21 cellular contexts compared by ENCODE assay signal in the genomic region with DNA sequence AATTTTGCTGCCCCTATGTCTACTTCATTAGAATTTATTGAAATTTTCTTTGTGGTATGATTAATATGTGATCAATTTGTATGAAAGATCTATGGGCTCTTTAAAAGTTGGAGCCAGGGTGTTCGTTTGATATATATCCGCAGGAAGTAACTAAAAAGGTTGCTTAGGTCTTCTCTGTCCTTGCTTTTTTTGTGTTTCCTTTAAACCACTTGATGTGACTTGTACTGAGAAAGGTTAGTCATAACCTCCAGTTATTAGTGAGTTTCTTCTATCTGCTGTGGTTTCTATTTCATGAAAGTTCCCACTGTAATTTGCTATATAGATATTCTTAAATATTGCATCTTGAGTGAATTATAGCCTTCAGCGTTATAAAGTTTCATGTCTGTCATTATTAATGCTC.
DNase-seq lines count a peak whose midpoint lies in the region; ATAC-seq and TF ChIP-seq lines count a peak whose summit lies in the region.
"Had no signal": no experiment of that assay in that cellular context is flagged by ENCODE, and none has a peak within 500 bp of the region (broad histone marks: within the 10 kb centered on the region; RNA-seq: fewer than 3 reads in every experiment).

No MANE protein-coding gene starts in this region.

- no peak overlapping the region for H3K4me3 ChIP-seq in transverse colon
- H3K4me3 ChIP-seq: breast epithelium, hepatocyte, pancreas, right lobe of liver had no signal

- no peak overlapping the region for H3K27ac ChIP-seq in transverse colon
- H3K27ac ChIP-seq: breast epithelium, hepatocyte, KMS-11, pancreas, right lobe of liver had no signal

- intact Hi-C loops in transverse colon (cut with DNase I; ENCODE audit: low total_unique reads) = no loop called here
- intact Hi-C loops in left ventricle myocardium superior (cut with micrococcal nuclease) = no loop called here

- no peaks in the 10 kb centered on the region for H3K9me3 ChIP-seq in transverse colon
- H3K9me3 ChIP-seq: breast epithelium, pancreas, right lobe of liver had no signal

- peaks cover 40% of the 10 kb centered on the region for H3K4me1 Mint-ChIP-seq in activated naive CD4-positive, alpha-beta T cell treated with anti-CD3 and anti-CD28 coated beads, Interleukin-2, amount 10 ng/mL, durations not matched to agents 7 days and 5 days
- peaks cover 9% of the 10 kb centered on the region for H3K4me1 Mint-ChIP-seq in T-helper 1 cell treated with Interleukin-12 subunit alpha and Interleukin-12 subunit beta and Interleukin-4 antibody, amounts not matched to agents 30 μg/mL and 1 μg/mL, for 36 hours (ENCODE audit: low read depth)
- peaks cover 39% of the 10 kb centered on the region for H3K4me1 Mint-ChIP-seq in stimulated activated naive CD8-positive, alpha-beta T cell treated with anti-CD3 and anti-CD28 coated beads, Interleukin-15, amount 100 ng/mL, for 72 hours

- ATAC-seq in GM21723 (IDR thresholded peaks at IDR 0.05; ENCODE audit: unreplicated experiment) (peak; percentile 60), left ventricle myocardium superior (no peak)
- ATAC-seq in stimulated activated naive CD8-positive, alpha-beta T cell treated with anti-CD3 and anti-CD28 coated beads, Interleukin-15, amount 100 ng/mL, for 72 hours = peak; percentile 96
- ATAC-seq: pancreas, right lobe of liver, WTC11 had no signal

- H3K9me3 Mint-ChIP-seq in activated naive CD4-positive, alpha-beta T cell treated with anti-CD3 and anti-CD28 coated beads, Interleukin-2, amount 10 ng/mL, durations not matched to agents 7 days and 5 days = peaks cover 8% of the 10 kb centered on the region
- H3K9me3 Mint-ChIP-seq in T-helper 1 cell treated with Interleukin-12 subunit alpha and Interleukin-12 subunit beta and Interleukin-4 antibody, amounts not matched to agents 30 μg/mL and 1 μg/mL, for 36 hours = peaks cover 4% of the 10 kb centered on the region
- H3K9me3 Mint-ChIP-seq in stimulated activated naive CD8-positive, alpha-beta T cell treated with anti-CD3 and anti-CD28 coated beads, Interleukin-15, amount 100 ng/mL, for 72 hours = peaks cover 6 to 8% of the 10 kb centered on the region in 2 donors

- no peak for TF ChIP-seq EP300 in transverse colon (IDR thresholded peaks at IDR 0.05; ENCODE audit: low read depth)

- TF ChIP-seq POLR2A in transverse colon (IDR thresholded peaks at IDR 0.05) = no peak

- peak overlapping the region; percentile 86 for H3K27ac Mint-ChIP-seq in activated naive CD4-positive, alpha-beta T cell treated with anti-CD3 and anti-CD28 coated beads, Interleukin-2, amount 10 ng/mL, durations not matched to agents 7 days and 5 days
- no peak overlapping the region for H3K27ac Mint-ChIP-seq in T-helper 1 cell treated with Interleukin-12 subunit alpha and Interleukin-12 subunit beta and Interleukin-4 antibody, amounts not matched to agents 30 μg/mL and 1 μg/mL, for 36 hours
- H3K27ac Mint-ChIP-seq in stimulated activated naive CD8-positive, alpha-beta T cell treated with anti-CD3 and anti-CD28 coated beads, Interleukin-15, amount 100 ng/mL, for 72 hours = peak overlapping the region in 1 of 2 donors; percentile 72
- H3K27ac Mint-ChIP-seq: WTC11 had no signal

- in situ Hi-C loops in transverse colon (cut with MboI; ENCODE audit: low pct_ligation_motif_present in 1 of 4, low pct_unique_long_range_greater_than_20kb in 1 of 4, low sequenced_read_pairs in 3 of 4) = no loop called here

- no peaks in the 10 kb centered on the region for H3K27me3 ChIP-seq in transverse colon
- H3K27me3 ChIP-seq: breast epithelium, hepatocyte, pancreas, right lobe of liver had no signal

- no peaks in the 10 kb centered on the region for H3K27me3 Mint-ChIP-seq in activated naive CD4-positive, alpha-beta T cell treated with anti-CD3 and anti-CD28 coated beads, Interleukin-2, amount 10 ng/mL, durations not matched to agents 7 days and 5 days
- H3K27me3 Mint-ChIP-seq in T-helper 1 cell treated with Interleukin-12 subunit alpha and Interleukin-12 subunit beta and Interleukin-4 antibody, amounts not matched to agents 30 μg/mL and 1 μg/mL, for 36 hours (ENCODE audit: low read depth) = no peaks in the 10 kb centered on the region
- no peaks in the 10 kb centered on the region for H3K27me3 Mint-ChIP-seq in stimulated activated naive CD8-positive, alpha-beta T cell treated with anti-CD3 and anti-CD28 coated beads, Interleukin-15, amount 100 ng/mL, for 72 hours
- H3K27me3 Mint-ChIP-seq: naive B cell had no signal

- TF ChIP-seq CTCF in transverse colon (IDR thresholded peaks at IDR 0.05) = no peak

- WGBS in transverse colon (ENCODE audit: low coverage in 1 of 2), 2 donors = 55 to 80% methylated on average over 3 of the region's 3 CpGs

- DNase-seq in activated naive CD4-positive, alpha-beta T cell treated with anti-CD3 and anti-CD28 coated beads, Interleukin-2, amount 10 ng/mL, durations not matched to agents 7 days and 5 days = no peak
- DNase-seq in activated naive CD4-positive, alpha-beta T cell treated with anti-CD3 and anti-CD28 coated beads, Interleukin-2, amount 50 U/mL, for 16 hours = no peak
- no peak for DNase-seq in stimulated activated naive CD8-positive, alpha-beta T cell treated with anti-CD3 and anti-CD28 coated beads, Interleukin-15, amount 100 ng/mL, for 72 hours
- DNase-seq in transverse colon (no peak), left ventricle myocardium superior (no peak), CD1c-positive myeloid dendritic cell (ENCODE audit: extremely low spot score) (no peak)
- DNase-seq: EL, islet precursor cell, mammary epithelial cell, naive B cell, NCI-H1092, NCI-H2081 treated with DMSO at 0.1 percent for 48 hours, NCI-H524, pancreas, right lobe of liver had no signal

- no peaks in the 10 kb centered on the region for H3K36me3 ChIP-seq in transverse colon
- H3K36me3 ChIP-seq: breast epithelium, pancreas, right lobe of liver had no signal

- peaks cover 11% of the 10 kb centered on the region for H3K36me3 Mint-ChIP-seq in activated naive CD4-positive, alpha-beta T cell treated with anti-CD3 and anti-CD28 coated beads, Interleukin-2, amount 10 ng/mL, durations not matched to agents 7 days and 5 days
- H3K36me3 Mint-ChIP-seq in T-helper 1 cell treated with Interleukin-12 subunit alpha and Interleukin-12 subunit beta and Interleukin-4 antibody, amounts not matched to agents 30 μg/mL and 1 μg/mL, for 36 hours (ENCODE audit: low read depth) = no peaks in the 10 kb centered on the region
- H3K36me3 Mint-ChIP-seq: naive B cell, WTC11 had no signal

- peak overlapping the region; percentile 65 for H3K4me3 Mint-ChIP-seq in activated naive CD4-positive, alpha-beta T cell treated with anti-CD3 and anti-CD28 coated beads, Interleukin-2, amount 10 ng/mL, durations not matched to agents 7 days and 5 days
- H3K4me3 Mint-ChIP-seq in T-helper 1 cell treated with Interleukin-12 subunit alpha and Interleukin-12 subunit beta and Interleukin-4 antibody, amounts not matched to agents 30 μg/mL and 1 μg/mL, for 36 hours = peak overlapping the region; percentile 18
- H3K4me3 Mint-ChIP-seq in stimulated activated naive CD8-positive, alpha-beta T cell treated with anti-CD3 and anti-CD28 coated beads, Interleukin-15, amount 100 ng/mL, for 72 hours = peak overlapping the region; percentile 1 to 60
- H3K4me3 Mint-ChIP-seq: naive B cell, WTC11 had no signal

- no peaks in the 10 kb centered on the region for H3K4me1 ChIP-seq in transverse colon
- H3K4me1 ChIP-seq: breast epithelium, pancreas, right lobe of liver had no signal

- CTCF ChIA-PET in activated naive CD4-positive, alpha-beta T cell treated with anti-CD3 and anti-CD28 coated beads, Interleukin-2, amount 10 ng/mL, durations not matched to agents 7 days and 5 days (lab: Charles Lee) = no interaction called here
